10 cellular contexts compared by ENCODE assay signal in genomic region chr2:189083088-189083487, GRCh38.
"Had no signal": no experiment of that assay in that cellular context is flagged by ENCODE, and none has a peak within 500 bp of the region (broad histone marks: within the 10 kb centered on the region; RNA-seq: fewer than 3 reads in every experiment).

No MANE protein-coding gene starts in this region.

- H3K4me3 ChIP-seq: breast epithelium, thoracic aorta had no signal

- H3K27me3 ChIP-seq: breast epithelium had no signal

- H3K27ac ChIP-seq: breast epithelium, thoracic aorta had no signal

- ATAC-seq: right cardiac atrium had no signal

- H3K36me3 ChIP-seq: breast epithelium had no signal

- H3K4me1 ChIP-seq: breast epithelium had no signal

- H3K9me3 ChIP-seq: breast epithelium, thoracic aorta had no signal

- DNase-seq: activated CD4-positive, alpha-beta memory T cell treated with anti-CD3 and anti-CD28 coated beads for 36 hours; activated CD4-positive, alpha-beta T cell treated with anti-CD3 and anti-CD28 coated beads for 1 hour; activated gamma-delta T cell; activated T-cell treated with anti-CD3 and anti-CD28 coated beads, Interleukin-2, amount 50 U/mL, for 48 hours; mesendoderm; right cardiac atrium; Right ventricle myocardium superior; stimulated activated CD4-positive, alpha-beta T cell treated with anti-CD3 and anti-CD28 coated beads, Interleukin-12 subunit alpha, Interleukin-12 subunit beta, amount 100 ng/mL, for 4 hours had no signal
